ENCODE assay signal across 8 cellular contexts in the genomic region with DNA sequence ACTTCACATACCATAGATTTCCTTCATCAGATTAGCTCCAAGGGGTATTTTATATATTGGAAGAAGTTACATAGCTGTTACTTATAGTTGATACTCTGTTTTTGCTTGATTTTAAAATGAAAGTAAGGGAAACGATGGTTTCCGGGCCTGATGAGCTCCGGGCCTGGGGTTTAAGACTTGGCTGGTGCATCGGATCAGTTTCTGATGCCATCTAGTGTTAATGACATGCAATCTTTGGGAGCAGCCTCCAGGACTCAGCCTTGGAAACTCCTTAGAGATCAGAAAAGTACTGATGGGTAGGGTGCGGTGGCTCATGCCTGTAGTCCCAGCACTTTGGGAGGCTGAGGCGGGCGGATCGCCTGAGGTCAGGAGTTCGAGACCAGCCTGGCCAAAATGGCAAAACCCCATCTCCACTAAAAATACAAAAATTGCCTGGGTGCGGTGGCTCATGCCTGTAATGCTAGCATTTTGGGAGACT. TPM values are rescaled to one million over a fixed set of nuclear protein-coding genes. Genes with fewer than 3 reads are reported as not detected.
DNase-seq lines count a peak whose midpoint lies in the region; ATAC-seq lines count a peak whose summit lies in the region.

No MANE protein-coding gene starts in this region.

- H3K27me3 Mint-ChIP-seq in CD4-positive, alpha-beta memory T cell = no peaks in the 10 kb centered on the region
- no peaks in the 10 kb centered on the region for H3K27me3 Mint-ChIP-seq in activated CD4-positive, alpha-beta T cell treated with anti-CD3 and anti-CD28 coated beads, Interleukin-2, amount 10 ng/mL, durations not matched to agents 7 days and 5 days
- H3K27me3 Mint-ChIP-seq in memory B cell = peaks cover 2% of the 10 kb centered on the region
- H3K27me3 Mint-ChIP-seq in stimulated activated naive B cell treated with anti-CD40 and anti-IgM and Interleukin-4, amounts not matched to agents 10 μg/mL and 1 μg/mL and 100 μg/mL, for 72 hours = no peaks in the 10 kb centered on the region

- peak overlapping the region; percentile 68 to 90 (median 83) for H3K27ac Mint-ChIP-seq in CD4-positive, alpha-beta memory T cell
- peak overlapping the region; percentile 87 for H3K27ac Mint-ChIP-seq in activated CD4-positive, alpha-beta T cell treated with anti-CD3 and anti-CD28 coated beads, Interleukin-2, amount 10 ng/mL, durations not matched to agents 7 days and 5 days
- H3K27ac Mint-ChIP-seq in memory B cell = no peak overlapping the region
- peak overlapping the region; percentile 65 for H3K27ac Mint-ChIP-seq in stimulated activated naive B cell treated with anti-CD40 and anti-IgM and Interleukin-4, amounts not matched to agents 10 μg/mL and 1 μg/mL and 100 μg/mL, for 72 hours

- H3K4me1 Mint-ChIP-seq in CD4-positive, alpha-beta memory T cell = peaks cover 2 to 14% (median 12%) of the 10 kb centered on the region in 4 donors
- peaks cover 14% of the 10 kb centered on the region for H3K4me1 Mint-ChIP-seq in activated CD4-positive, alpha-beta T cell treated with anti-CD3 and anti-CD28 coated beads, Interleukin-2, amount 10 ng/mL, durations not matched to agents 7 days and 5 days
- H3K4me1 Mint-ChIP-seq in memory B cell = no peaks in the 10 kb centered on the region
- H3K4me1 Mint-ChIP-seq in stimulated activated naive B cell treated with anti-CD40 and anti-IgM and Interleukin-4, amounts not matched to agents 10 μg/mL and 1 μg/mL and 100 μg/mL, for 72 hours = peaks cover 5 to 12% of the 10 kb centered on the region in 2 donors

- H3K9me3 ChIP-seq in CD4-positive, alpha-beta memory T cell (ENCODE audit: control insufficient read depth in 1 of 2, low read length in 2 of 2) = no peaks in the 10 kb centered on the region
- no peaks in the 10 kb centered on the region for H3K9me3 ChIP-seq in effector memory CD4-positive, alpha-beta T cell (ENCODE audit: control insufficient read depth, low read length)

- H3K36me3 ChIP-seq in CD4-positive, alpha-beta memory T cell (ENCODE audit: insufficient read depth, low read length) = no peaks in the 10 kb centered on the region
- H3K36me3 ChIP-seq in effector memory CD4-positive, alpha-beta T cell (ENCODE audit: control insufficient read depth, insufficient read depth, low read length) = no peaks in the 10 kb centered on the region

- DNase-seq in CD4-positive, alpha-beta memory T cell = peak in 4 of 5 donors; percentile 37 to 57 (median 56)
- DNase-seq in NCI-H526 (lab: John Stamatoyannopoulos, UW) (peak; percentile 62 to 83), memory B cell (ENCODE audit: low spot score in 2 of 2) (peak in 1 of 2 donors; percentile 26)
- DNase-seq in activated CD4-positive, alpha-beta T cell treated with anti-CD3 and anti-CD28 coated beads, Interleukin-2, amount 10 ng/mL, durations not matched to agents 7 days and 5 days = peak; percentile 67
- DNase-seq in effector memory CD4-positive, alpha-beta T cell = peak in 1 of 3 donors; percentile 22
- peak; percentile 37 for DNase-seq in stimulated activated naive B cell treated with anti-CD40 and anti-IgM and Interleukin-4, amounts not matched to agents 10 μg/mL and 1 μg/mL and 100 μg/mL, for 72 hours

- no peaks in the 10 kb centered on the region for H3K27me3 ChIP-seq in CD4-positive, alpha-beta memory T cell (ENCODE audit: insufficient read depth, low read length)
- H3K27me3 ChIP-seq in effector memory CD4-positive, alpha-beta T cell (replicated peaks; ENCODE audit: control insufficient read depth, insufficient read depth, low read length, poor library complexity, severe bottlenecking) = no peaks in the 10 kb centered on the region

- no peak overlapping the region for H3K27ac ChIP-seq in CD4-positive, alpha-beta memory T cell (ENCODE audit: low read depth, low read length)
- H3K27ac ChIP-seq in effector memory CD4-positive, alpha-beta T cell (ENCODE audit: insufficient read depth, low read length, poor library complexity, severe bottlenecking) = no peak overlapping the region

- ATAC-seq in HG02642 (IDR thresholded peaks at IDR 0.05; ENCODE audit: poor library complexity, unreplicated experiment) (peak; percentile 51), memory B cell (ENCODE audit: low read depth) (peak; percentile 85), HG02973 (IDR thresholded peaks at IDR 0.05; ENCODE audit: unreplicated experiment) (no peak)
- ATAC-seq in stimulated activated naive B cell treated with anti-CD40 and anti-IgM and Interleukin-4, amounts not matched to agents 10 μg/mL and 1 μg/mL and 100 μg/mL, for 72 hours (replicated peaks) = peak; percentile 97 to 99

- intact Hi-C loops in CD4-positive, alpha-beta memory T cell (cut with micrococcal nuclease) = loop anchor here (1.0 to 10.0 kb wide), 5 partner anchors 49 to 943 kb away; partner anchors contain the start of gene CNOT11

- peak overlapping the region; percentile 55 to 87 (median 72) for H3K4me3 Mint-ChIP-seq in CD4-positive, alpha-beta memory T cell
- H3K4me3 Mint-ChIP-seq in activated CD4-positive, alpha-beta T cell treated with anti-CD3 and anti-CD28 coated beads, Interleukin-2, amount 10 ng/mL, durations not matched to agents 7 days and 5 days = peak overlapping the region; percentile 55
- H3K4me3 Mint-ChIP-seq in memory B cell = no peak overlapping the region
- H3K4me3 Mint-ChIP-seq in stimulated activated naive B cell treated with anti-CD40 and anti-IgM and Interleukin-4, amounts not matched to agents 10 μg/mL and 1 μg/mL and 100 μg/mL, for 72 hours = peak overlapping the region; percentile 50 to 65

- H3K4me1 ChIP-seq in CD4-positive, alpha-beta memory T cell (ENCODE audit: insufficient read depth, low read length) = peaks cover 4% of the 10 kb centered on the region
- H3K4me1 ChIP-seq in effector memory CD4-positive, alpha-beta T cell (ENCODE audit: control insufficient read depth, insufficient read depth, low read length, poor library complexity, severe bottlenecking) = no peaks in the 10 kb centered on the region

- no peak overlapping the region for H3K4me3 ChIP-seq in CD4-positive, alpha-beta memory T cell (ENCODE audit: low read length in 2 of 2)
- peak overlapping the region; percentile 20 for H3K4me3 ChIP-seq in effector memory CD4-positive, alpha-beta T cell (ENCODE audit: insufficient read depth, low read depth, low read length, poor library complexity, severe bottlenecking)

- no peaks in the 10 kb centered on the region for H3K36me3 Mint-ChIP-seq in CD4-positive, alpha-beta memory T cell
- no peaks in the 10 kb centered on the region for H3K36me3 Mint-ChIP-seq in activated CD4-positive, alpha-beta T cell treated with anti-CD3 and anti-CD28 coated beads, Interleukin-2, amount 10 ng/mL, durations not matched to agents 7 days and 5 days (ENCODE audit: low read depth)
- H3K36me3 Mint-ChIP-seq in memory B cell = peaks cover 2% of the 10 kb centered on the region
- H3K36me3 Mint-ChIP-seq in stimulated activated naive B cell treated with anti-CD40 and anti-IgM and Interleukin-4, amounts not matched to agents 10 μg/mL and 1 μg/mL and 100 μg/mL, for 72 hours = no peaks in the 10 kb centered on the region

- POLR2A ChIA-PET in CD4-positive, alpha-beta memory T cell (lab: Charles Lee; ENCODE audit: partially characterized antibody) = interaction anchor here (0.8 to 1.4 kb wide), 4 partner anchors 18 to 617 kb away, joined by 3 to 10 read pairs (median 4); partner anchors contain the start of gene TBC1D8
- POLR2A ChIA-PET in activated CD4-positive, alpha-beta T cell treated with anti-CD3 and anti-CD28 coated beads, Interleukin-2, amount 10 ng/mL, durations not matched to agents 7 days and 5 days (lab: Charles Lee) = no interaction called here

- CTCF ChIA-PET in CD4-positive, alpha-beta memory T cell (lab: Charles Lee; ENCODE audit: partially characterized antibody) = interaction anchor here (0.6 to 4.2 kb wide), 29 partner anchors 11 to 610 kb away, joined by 3 to 58 read pairs (median 5); partner anchors contain the start of genes CNOT11, RPL31 and TBC1D8
- CTCF ChIA-PET in activated CD4-positive, alpha-beta T cell treated with anti-CD3 and anti-CD28 coated beads, Interleukin-2, amount 10 ng/mL, durations not matched to agents 7 days and 5 days (lab: Charles Lee) = interaction anchor here (0.6 to 2.1 kb wide), 15 partner anchors 9 to 763 kb away, joined by 3 to 11 read pairs (median 4); partner anchors contain the start of genes RPL31 and TBC1D8

- peaks cover 0 to 6% (median 3%) of the 10 kb centered on the region in 8 donors for H3K9me3 Mint-ChIP-seq in CD4-positive, alpha-beta memory T cell
- peaks cover 8% of the 10 kb centered on the region for H3K9me3 Mint-ChIP-seq in activated CD4-positive, alpha-beta T cell treated with anti-CD3 and anti-CD28 coated beads, Interleukin-2, amount 10 ng/mL, durations not matched to agents 7 days and 5 days
- H3K9me3 Mint-ChIP-seq in memory B cell = peaks cover 12% of the 10 kb centered on the region
- H3K9me3 Mint-ChIP-seq in stimulated activated naive B cell treated with anti-CD40 and anti-IgM and Interleukin-4, amounts not matched to agents 10 μg/mL and 1 μg/mL and 100 μg/mL, for 72 hours = peaks cover 7 to 12% of the 10 kb centered on the region in 2 donors

RNA-seq across cellular contexts. Expression of gene CNOT11, which starts 47.1 kb away (rescaled TPM):
- 10 to 100 TPM; 53.8 to 56.9 TPM for total RNA-seq in CD4-positive, alpha-beta memory T cell
- 10 to 100 TPM; 62.2 to 75.5 TPM for polyA plus RNA-seq in CD4-positive, alpha-beta memory T cell
- 10 to 100 TPM; 65.1 to 80.7 TPM for total RNA-seq in activated CD4-positive, alpha-beta T cell treated with anti-CD3 and anti-CD28 coated beads, Interleukin-2, amount 10 ng/mL, durations not matched to agents 7 days and 5 days

RNA-seq across cellular contexts. Expression of gene TBC1D8, which starts 54.4 kb away (rescaled TPM):
- total RNA-seq in CD4-positive, alpha-beta memory T cell = 1 to 10 TPM; 2.0 to 2.4 TPM
- under 1 TPM; 0.15 to 0.88 TPM for polyA plus RNA-seq in CD4-positive, alpha-beta memory T cell
- under 1 TPM; 0.50 to 0.65 TPM for total RNA-seq in activated CD4-positive, alpha-beta T cell treated with anti-CD3 and anti-CD28 coated beads, Interleukin-2, amount 10 ng/mL, durations not matched to agents 7 days and 5 days
